ENCODE assay signal across 28 cellular contexts in the genomic region with DNA sequence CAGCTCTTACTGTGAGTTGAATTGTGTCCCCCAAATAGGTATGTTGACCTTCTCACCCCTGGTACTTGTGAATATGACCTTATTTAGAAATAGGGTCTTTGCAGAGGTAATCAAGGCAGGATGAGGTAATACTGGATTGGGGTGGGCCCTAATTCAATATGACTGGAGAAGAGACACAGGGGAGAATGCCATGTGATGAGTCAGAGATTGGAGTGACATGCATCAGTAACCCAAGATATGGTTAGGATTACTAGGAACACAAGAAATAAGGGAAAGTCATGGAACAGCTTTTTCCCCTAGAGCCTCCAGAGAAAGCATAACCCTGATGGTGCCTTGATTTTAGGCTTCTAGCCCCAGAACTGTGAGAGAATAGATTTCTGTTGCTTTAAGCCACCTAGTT.
"Had no signal": no experiment of that assay in that cellular context is flagged by ENCODE, and none has a peak within 500 bp of the region (broad histone marks: within the 10 kb centered on the region; RNA-seq: fewer than 3 reads in every experiment).

No MANE protein-coding gene starts in this region.

- H3K4me3 ChIP-seq: esophagus squamous epithelium, left ventricle myocardium inferior, lower lobe of right lung, ovary, psoas muscle, right lobe of liver, suprapubic skin, transverse colon, upper lobe of right lung, uterus had no signal

- H3K36me3 ChIP-seq: esophagus squamous epithelium, left ventricle myocardium inferior, lower lobe of right lung, ovary, right lobe of liver, suprapubic skin, transverse colon, upper lobe of right lung, uterus had no signal

- H3K27ac ChIP-seq: esophagus squamous epithelium, left ventricle myocardium inferior, lower lobe of right lung, ovary, psoas muscle, right lobe of liver, suprapubic skin, transverse colon, upper lobe of right lung, uterus had no signal

- ATAC-seq: effector memory CD8-positive, alpha-beta T cell; left cardiac atrium; lower lobe of right lung; natural killer cell; psoas muscle; right lobe of liver; stimulated activated naive CD8-positive, alpha-beta T cell treated with anti-CD3 and anti-CD28 coated beads, Interleukin-15, amount 100 ng/mL, for 72 hours; upper lobe of right lung had no signal

- DNase-seq: cortex of kidney; effector memory CD8-positive, alpha-beta T cell; erythroblast; esophagus squamous epithelium; foreskin melanocyte; head of caudate nucleus; left cardiac atrium; left ventricle myocardium inferior; lower lobe of right lung; natural killer cell; occipital lobe; ovary; posterior cingulate gyrus; psoas muscle; retina; right lobe of liver; small intestine; stimulated activated CD4-positive, alpha-beta T cell treated with anti-CD3 and anti-CD28 coated beads, Interleukin-1b, Interleukin-23, amount 100 ng/mL, for 48 hours; stimulated activated CD4-positive, alpha-beta T cell treated with anti-CD3 and anti-CD28 coated beads, Interleukin-4, amount 100 ng/mL, for 1 hour; stimulated activated CD8-positive, alpha-beta memory T cell treated with anti-CD3 and anti-CD28 coated beads, Interleukin-4, amount 100 ng/mL, for 48 hours; stimulated activated naive CD4-positive, alpha-beta T cell; stimulated activated naive CD8-positive, alpha-beta T cell treated with anti-CD3 and anti-CD28 coated beads, Interleukin-15, amount 100 ng/mL, for 72 hours; transverse colon; upper lobe of right lung; uterus had no signal

- H3K9me3 ChIP-seq: esophagus squamous epithelium, left ventricle myocardium inferior, lower lobe of right lung, ovary, psoas muscle, right lobe of liver, suprapubic skin, transverse colon, upper lobe of right lung, uterus had no signal

- FAIRE-seq: endometrium, keratinocyte, small intestine had no signal

- H3K27me3 ChIP-seq: ovary, right lobe of liver, uterus had no signal

- H3K4me1 ChIP-seq: esophagus squamous epithelium, left ventricle myocardium inferior, lower lobe of right lung, psoas muscle, right lobe of liver, suprapubic skin, transverse colon, upper lobe of right lung, uterus had no signal
